ENCODE assay signal across 15 cellular contexts in the genomic region with DNA sequence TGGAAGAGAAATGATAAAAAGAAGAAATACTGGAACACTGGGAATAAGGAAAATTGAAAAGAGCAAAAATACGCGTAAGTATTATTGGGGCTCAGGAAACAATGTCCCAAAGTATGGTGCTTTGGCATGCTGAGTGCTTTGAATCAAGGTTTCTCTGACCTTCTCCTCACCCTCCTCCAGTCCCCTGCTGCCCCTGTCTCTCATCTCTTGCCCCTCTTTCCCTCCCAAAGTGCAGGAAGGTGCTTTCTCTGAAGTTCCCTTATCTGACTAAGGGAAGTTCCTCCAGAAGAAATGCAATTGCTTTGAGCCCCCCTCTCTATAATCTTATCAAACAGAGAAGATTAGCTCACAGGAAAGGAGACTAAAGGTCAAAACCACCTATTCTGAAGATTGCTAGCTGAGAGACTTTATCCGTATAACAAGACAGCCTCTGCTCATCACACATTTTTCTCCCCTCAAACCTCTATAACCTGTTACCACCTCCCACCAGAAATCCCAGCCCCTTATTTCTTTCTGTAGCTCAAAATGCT.
DNase-seq lines count a peak whose midpoint lies in the region; ATAC-seq, FAIRE-seq and TF ChIP-seq lines count a peak whose summit lies in the region.
"Had no signal": no experiment of that assay in that cellular context is flagged by ENCODE, and none has a peak within 500 bp of the region (broad histone marks: within the 10 kb centered on the region; RNA-seq: fewer than 3 reads in every experiment).

No MANE protein-coding gene starts in this region.

- DNase-seq in CD14-positive monocyte (ENCODE audit: low spot score) (no peak), HL-60 (ENCODE audit: low read depth in 1 of 2, low spot score in 1 of 2) (peak in 1 of 2 experiments; percentile 1), keratinocyte (ENCODE audit: low read depth, low spot score) (no peak), ascending aorta (ENCODE audit: low spot score in 2 of 2) (no peak), sciatic nerve (ENCODE audit: low spot score) (no peak), SIG-M5 (lab: John Stamatoyannopoulos, UW) (no peak)
- no peak for DNase-seq in activated CD4-positive, alpha-beta memory T cell treated with anti-CD3 and anti-CD28 coated beads, Interleukin-2, amount 10 ng/mL, durations not matched to agents 7 days and 5 days
- DNase-seq: activated CD8-positive, alpha-beta memory T cell treated with anti-CD3 and anti-CD28 coated beads, Interleukin-2, amount 50 U/mL, for 48 hours; naive B cell; NCI-H1048; NCI-H2227 treated with DMSO at 0.1 percent for 48 hours; T-helper 9 cell had no signal

- peak overlapping the region; percentile 7 to 43 (median 25) for H3K27ac Mint-ChIP-seq in CD14-positive monocyte
- peak overlapping the region; percentile 83 for H3K27ac Mint-ChIP-seq in activated CD4-positive, alpha-beta memory T cell treated with anti-CD3 and anti-CD28 coated beads, Interleukin-2, amount 10 ng/mL, durations not matched to agents 7 days and 5 days
- H3K27ac Mint-ChIP-seq: brain had no signal

- H3K27me3 Mint-ChIP-seq in CD14-positive monocyte (ENCODE audit: low read depth in 3 of 3) = peaks cover 2% of the 10 kb centered on the region in 3 donors
- no peaks in the 10 kb centered on the region for H3K27me3 Mint-ChIP-seq in activated CD4-positive, alpha-beta memory T cell treated with anti-CD3 and anti-CD28 coated beads, Interleukin-2, amount 10 ng/mL, durations not matched to agents 7 days and 5 days
- H3K27me3 Mint-ChIP-seq: brain, naive B cell had no signal

- peak overlapping the region; percentile 57 for H3K4me2 ChIP-seq in keratinocyte (ENCODE audit: control insufficient read depth, extremely low read depth, insufficient read depth, low read depth, low read length)

- H3K9me3 ChIP-seq in keratinocyte (ENCODE audit: control insufficient read depth, low read depth, low read length) (no peaks in the 10 kb centered on the region), ascending aorta (no peaks in the 10 kb centered on the region)
- H3K9me3 ChIP-seq: suprapubic skin had no signal

- TF ChIP-seq CTCF in CD14-positive monocyte (IDR thresholded peaks at IDR 0.05) (no peak), HL-60 (IDR thresholded peaks at IDR 0.05; ENCODE audit: insufficient read depth, low read length) (no peak), keratinocyte (optimal IDR thresholded peaks at IDR 0.05 in 1 of 3, IDR thresholded peaks at IDR 0.05 in 1 of 3, conservative IDR thresholded peaks at IDR 0.05 in 1 of 3; ENCODE audit: extremely low read depth in 1 of 3, insufficient read depth in 2 of 3, low read length in 3 of 3) (no peak), ascending aorta (IDR thresholded peaks at IDR 0.05) (no peak)

- peaks cover 36% of the 10 kb centered on the region for H3K4me1 Mint-ChIP-seq in CD14-positive monocyte
- peaks cover 27% of the 10 kb centered on the region for H3K4me1 Mint-ChIP-seq in activated CD4-positive, alpha-beta memory T cell treated with anti-CD3 and anti-CD28 coated beads, Interleukin-2, amount 10 ng/mL, durations not matched to agents 7 days and 5 days

- CTCF ChIA-PET in activated CD4-positive, alpha-beta memory T cell treated with anti-CD3 and anti-CD28 coated beads, Interleukin-2, amount 10 ng/mL, durations not matched to agents 7 days and 5 days (lab: Charles Lee) = no interaction called here

- intact Hi-C loops in CD14-positive monocyte (cut with micrococcal nuclease) = no loop called here
- intact Hi-C loops in ascending aorta (cut with DNase I) = no loop called here
- intact Hi-C loops in sciatic nerve (cut with DNase I) = no loop called here

- H3K4me1 ChIP-seq in keratinocyte (ENCODE audit: control insufficient read depth, extremely low read depth, insufficient read depth, low read length) (peaks cover 15% of the 10 kb centered on the region), ascending aorta (no peaks in the 10 kb centered on the region)
- H3K4me1 ChIP-seq: suprapubic skin had no signal

- H3K9ac ChIP-seq in keratinocyte (ENCODE audit: control insufficient read depth, extremely low read depth, insufficient read depth, low read length) = no peak overlapping the region

- peak; percentile 26 for FAIRE-seq in keratinocyte (lab: Jason Lieb, UNC)

- no peaks in the 10 kb centered on the region for H3K9me3 Mint-ChIP-seq in CD14-positive monocyte
- H3K9me3 Mint-ChIP-seq in activated CD4-positive, alpha-beta memory T cell treated with anti-CD3 and anti-CD28 coated beads, Interleukin-2, amount 10 ng/mL, durations not matched to agents 7 days and 5 days = no peaks in the 10 kb centered on the region

- peak overlapping the region; percentile 12 to 75 for H3K4me3 Mint-ChIP-seq in CD14-positive monocyte
- H3K4me3 Mint-ChIP-seq in activated CD4-positive, alpha-beta memory T cell treated with anti-CD3 and anti-CD28 coated beads, Interleukin-2, amount 10 ng/mL, durations not matched to agents 7 days and 5 days = peak overlapping the region; percentile 70
- H3K4me3 Mint-ChIP-seq: brain, naive B cell had no signal

- dilution Hi-C loops in keratinocyte (cut with MboI; ENCODE audit: extremely low pct_ligation_motif_present, low sequenced_read_pairs) = no loop called here

- H3K27me3 ChIP-seq in HL-60 (ENCODE audit: insufficient read depth, poor library complexity, severe bottlenecking) (no peaks in the 10 kb centered on the region), keratinocyte (ENCODE audit: control insufficient read depth, extremely low read depth, insufficient read depth, low read length) (no peaks in the 10 kb centered on the region), ascending aorta (no peaks in the 10 kb centered on the region)
- H3K27me3 ChIP-seq: suprapubic skin had no signal

- ATAC-seq in GM21619 (IDR thresholded peaks at IDR 0.05; ENCODE audit: unreplicated experiment) (no peak), sciatic nerve (no peak)

- H3K79me2 ChIP-seq in keratinocyte (ENCODE audit: control insufficient read depth, insufficient read depth, low read length) = no peaks in the 10 kb centered on the region

- H4K20me1 ChIP-seq in keratinocyte (ENCODE audit: control insufficient read depth, extremely low read depth, insufficient read depth, low read length) = no peaks in the 10 kb centered on the region

- no peak overlapping the region for H2AFZ ChIP-seq in keratinocyte (ENCODE audit: control insufficient read depth, low read length)

- no peaks in the 10 kb centered on the region for H3K9me1 ChIP-seq in keratinocyte (ENCODE audit: control insufficient read depth, extremely low read depth, insufficient read depth, low read length)

- H3K36me3 ChIP-seq in keratinocyte (ENCODE audit: control insufficient read depth in 2 of 2, extremely low read depth in 1 of 2, insufficient read depth in 2 of 2, low read length in 2 of 2) = no peaks in the 10 kb centered on the region
- no peaks in the 10 kb centered on the region for H3K36me3 ChIP-seq in ascending aorta
- H3K36me3 ChIP-seq: suprapubic skin had no signal

- peaks cover 3 to 5% of the 10 kb centered on the region in 2 donors for H3K36me3 Mint-ChIP-seq in CD14-positive monocyte
- peaks cover 7% of the 10 kb centered on the region for H3K36me3 Mint-ChIP-seq in activated CD4-positive, alpha-beta memory T cell treated with anti-CD3 and anti-CD28 coated beads, Interleukin-2, amount 10 ng/mL, durations not matched to agents 7 days and 5 days (ENCODE audit: low read depth)

- H3K4me3 ChIP-seq in HL-60 (replicated peaks; ENCODE audit: insufficient read depth, low read length) (no peak overlapping the region), keratinocyte (ENCODE audit: control insufficient read depth in 2 of 3, extremely low read depth in 1 of 3, insufficient read depth in 2 of 3, low read depth in 1 of 3, low read length in 3 of 3) (no peak overlapping the region), ascending aorta (no peak overlapping the region)
- H3K4me3 ChIP-seq: suprapubic skin had no signal

- peak overlapping the region; percentile 33 for H3K27ac ChIP-seq in HL-60 (replicated peaks)
- no peak overlapping the region for H3K27ac ChIP-seq in keratinocyte (ENCODE audit: control insufficient read depth, insufficient read depth, low read length)
- H3K27ac ChIP-seq in ascending aorta = no peak overlapping the region
- H3K27ac ChIP-seq: suprapubic skin had no signal

- POLR2A ChIA-PET in activated CD4-positive, alpha-beta memory T cell treated with anti-CD3 and anti-CD28 coated beads, Interleukin-2, amount 10 ng/mL, durations not matched to agents 7 days and 5 days (lab: Charles Lee) = no interaction called here
